23 cellular contexts compared by ENCODE assay signal in genomic region chr15:36050899-36051298, GRCh38.
A peak's percentile ranks its signal among the peaks of the same experiment; 100 is the strongest.
DNase-seq lines count a peak whose midpoint lies in the region; ATAC-seq, FAIRE-seq and TF ChIP-seq lines count a peak whose summit lies in the region.
"Had no signal": no experiment of that assay in that cellular context is flagged by ENCODE, and none has a peak within 500 bp of the region (broad histone marks: within the 10 kb centered on the region; RNA-seq: fewer than 3 reads in every experiment).

No MANE protein-coding gene starts in this region.

- H3F3A ChIP-seq in neural cell (ENCODE audit: insufficient read depth, low read length, poor library complexity, severe bottlenecking), result no peaks in the 10 kb centered on the region

- H2AFZ ChIP-seq in IMR-90 (replicated peaks; ENCODE audit: low read length, poor library complexity), result no peak overlapping the region
- no peak overlapping the region for H2AFZ ChIP-seq in neural cell (ENCODE audit: low read depth, low read length)

- no peak; the same call in 1 of the 2 replicates for ATAC-seq in IMR-90 (ENCODE audit: low read depth)
- ATAC-seq in foreskin keratinocyte, result no peak
- ATAC-seq in activated T-helper 17 cell treated with anti-CD3 and anti-CD28 coated beads, Interleukin-2, amount 50 U/mL, for 72 hours (replicated peaks), result no peak
- ATAC-seq in HG03095 (IDR thresholded peaks at IDR 0.05; ENCODE audit: unreplicated experiment), result no peak

- TF ChIP-seq RAD21 in IMR-90 (IDR thresholded peaks at IDR 0.05; ENCODE audit: low read length), result 0 out of 2 replicates have a peak, but pooled peaks have one; percentile 14
- TF ChIP-seq RAD21 in neural cell (conservative IDR thresholded peaks at IDR 0.05), result no peak

- no peak overlapping the region for H4K91ac ChIP-seq in IMR-90 (ENCODE audit: insufficient read depth, low read depth, low read length)

- no peaks in the 10 kb centered on the region for H3K4me1 ChIP-seq in IMR-90 (ENCODE audit: control insufficient read depth, insufficient read depth, low read length)
- H3K4me1 ChIP-seq in foreskin keratinocyte, result no peaks in the 10 kb centered on the region

- no peaks in the 10 kb centered on the region for H3K9me2 ChIP-seq in neural cell (ENCODE audit: insufficient read depth, low read length)

- H3K56ac ChIP-seq in IMR-90 (ENCODE audit: extremely low read depth, insufficient read depth, low read length), result no peak overlapping the region

- H3K27me3 Mint-ChIP-seq in activated T-helper 17 cell treated with anti-CD3 and anti-CD28 coated beads, Interleukin-2, amount 50 U/mL, for 72 hours, result no peaks in the 10 kb centered on the region
- H3K27me3 Mint-ChIP-seq: B cell; CD4-positive, CD25-positive, alpha-beta regulatory T cell had no signal

- WGBS in IMR-90 (ENCODE audit: extremely low coverage in 2 of 2, insufficient read length in 1 of 2), 2 experiments, result 60% methylated on average over 1 of the region's 1 CpG; no CpG with 5 or more reads in 1 of the 2 experiments

- DNase-seq in NCI-H2227 (lab: John Stamatoyannopoulos, UW; ENCODE audit: unreplicated experiment), result peak; percentile 5
- DNase-seq in NCI-H2227 treated with DMSO at 0.1 percent for 48 hours (lab: John Stamatoyannopoulos, UW), result no peak
- no peak for DNase-seq in IMR-90
- DNase-seq in foreskin keratinocyte, result no peak
- no peak for DNase-seq in urothelium cell line (ENCODE audit: low spot score)
- DNase-seq: 8988T; CD4-positive, CD25-positive, alpha-beta regulatory T cell; COR-L47; DMS153; Kasumi-1; MG63; NCI-H1092; NCI-H146; NCI-H2029 treated with DMSO at 0.1 percent for 48 hours; NCI-H510A treated with DMSO at 0.1 percent for 48 hours had no signal

- H3K79me2 ChIP-seq in neural cell (replicated peaks; ENCODE audit: insufficient read depth, low read length), result no peaks in the 10 kb centered on the region

- TF ChIP-seq POLR2A in IMR-90 (IDR thresholded peaks at IDR 0.05; ENCODE audit: low read depth, low read length), result no peak

- H2AK9ac ChIP-seq in IMR-90 (replicated peaks; ENCODE audit: low read depth, low read length, poor library complexity), result no peak overlapping the region

- H3K36me3 ChIP-seq in IMR-90 (ENCODE audit: control insufficient read depth, insufficient read depth, low read length) (no peaks in the 10 kb centered on the region), neural cell (ENCODE audit: insufficient read depth, low read length) (no peaks in the 10 kb centered on the region)
- H3K36me3 ChIP-seq: MG63 had no signal

- CTCF ChIA-PET in IMR-90 (lab: Yijun Ruan, JAX), result interaction anchor here (0.8 to 1.3 kb wide), 2 partner anchors 10 to 18 kb away, joined by 4 read pairs; no protein-coding TSS in a partner anchor

- dilution Hi-C loops in IMR-90 (cut with HindIII; ENCODE audit: low sequenced_read_pairs, unreplicated experiment), result no loop called here

- H3K18ac ChIP-seq in IMR-90 (ENCODE audit: low read depth, low read length), result no peak overlapping the region

- H2BK5ac ChIP-seq in IMR-90 (ENCODE audit: low read depth, low read length, poor library complexity, severe bottlenecking), result no peak overlapping the region

- H3K4me1 Mint-ChIP-seq in activated T-helper 17 cell treated with anti-CD3 and anti-CD28 coated beads, Interleukin-2, amount 50 U/mL, for 72 hours, result no peaks in the 10 kb centered on the region
- H3K4me1 Mint-ChIP-seq: B cell; CD4-positive, CD25-positive, alpha-beta regulatory T cell had no signal

- H3K4me3 ChIP-seq in IMR-90 (ENCODE audit: insufficient read depth, low read depth, low read length) (no peak overlapping the region), neural cell (ENCODE audit: low read length) (no peak overlapping the region)
- H3K4me3 ChIP-seq: MG63 had no signal

- no peak overlapping the region for H3K27ac Mint-ChIP-seq in activated T-helper 17 cell treated with anti-CD3 and anti-CD28 coated beads, Interleukin-2, amount 50 U/mL, for 72 hours
- H3K27ac Mint-ChIP-seq: B cell; CD4-positive, CD25-positive, alpha-beta regulatory T cell had no signal

- H3K9me3 ChIP-seq in IMR-90 (ENCODE audit: control insufficient read depth, insufficient read depth, low read length) (no peaks in the 10 kb centered on the region), neural cell (ENCODE audit: low read length) (no peaks in the 10 kb centered on the region)
- H3K9me3 ChIP-seq: MG63 had no signal

- no peak overlapping the region for H3K4me3 Mint-ChIP-seq in activated T-helper 17 cell treated with anti-CD3 and anti-CD28 coated beads, Interleukin-2, amount 50 U/mL, for 72 hours
- H3K4me3 Mint-ChIP-seq: B cell; CD4-positive, CD25-positive, alpha-beta regulatory T cell had no signal

- TF ChIP-seq EP300 in neural cell (conservative IDR thresholded peaks at IDR 0.05; ENCODE audit: poor library complexity, severe bottlenecking), result no peak

- H4K20me1 ChIP-seq in IMR-90 (ENCODE audit: insufficient read depth, low read length) (no peaks in the 10 kb centered on the region), neural cell (ENCODE audit: insufficient read depth) (no peaks in the 10 kb centered on the region)

- in situ Hi-C loops in IMR-90 (cut with MboI; ENCODE audit: low sequenced_read_pairs), result no loop called here

- no peak overlapping the region for H3K23ac ChIP-seq in IMR-90 (ENCODE audit: low read depth, low read length)

- no TSS peak for BruUV-seq in IMR-90 (replicated peaks; lab: Mats Ljungman, UMichigan)

- no peak overlapping the region for H2BK20ac ChIP-seq in IMR-90 (ENCODE audit: low read depth, low read length)

- H3K4me2 ChIP-seq in IMR-90 (ENCODE audit: low read depth, low read length) (no peak overlapping the region), neural cell (ENCODE audit: low read length) (no peak overlapping the region)

- no peak overlapping the region for H3K4ac ChIP-seq in IMR-90 (ENCODE audit: low read depth, low read length)

- no peak for FAIRE-seq in urothelium cell line (lab: Jason Lieb, UNC)
- FAIRE-seq: GM12892, GM18507, H54 had no signal

- H2BK15ac ChIP-seq in IMR-90 (ENCODE audit: low read depth, low read length), result no peak overlapping the region

- H3K27ac ChIP-seq in IMR-90 (ENCODE audit: insufficient read depth, low read length) (no peak overlapping the region), foreskin keratinocyte (no peak overlapping the region), neural cell (ENCODE audit: low read length) (no peak overlapping the region)
- H3K27ac ChIP-seq: HL-60 had no signal

- H3K27me3 ChIP-seq in IMR-90 (ENCODE audit: control insufficient read depth, insufficient read depth, low read length), result no peaks in the 10 kb centered on the region
- no peaks in the 10 kb centered on the region for H3K27me3 ChIP-seq in foreskin keratinocyte
- H3K27me3 ChIP-seq in neural cell (ENCODE audit: insufficient read depth, low read depth, low read length), result no peaks in the 10 kb centered on the region
- H3K27me3 ChIP-seq: MG63 had no signal

- H3K9me3 Mint-ChIP-seq in activated T-helper 17 cell treated with anti-CD3 and anti-CD28 coated beads, Interleukin-2, amount 50 U/mL, for 72 hours, result no peaks in the 10 kb centered on the region

- no peak overlapping the region for H4K5ac ChIP-seq in IMR-90 (ENCODE audit: low read depth, low read length)

- H3K9ac ChIP-seq in IMR-90 (ENCODE audit: low read depth, low read length) (no peak overlapping the region), neural cell (ENCODE audit: low read length) (no peak overlapping the region)

- H3K36me3 Mint-ChIP-seq in activated T-helper 17 cell treated with anti-CD3 and anti-CD28 coated beads, Interleukin-2, amount 50 U/mL, for 72 hours (ENCODE audit: low read depth), result no peaks in the 10 kb centered on the region
- H3K36me3 Mint-ChIP-seq: CD4-positive, CD25-positive, alpha-beta regulatory T cell had no signal

- H3K9me1 ChIP-seq in IMR-90 (ENCODE audit: insufficient read depth, low read length), result no peaks in the 10 kb centered on the region

- intact Hi-C loops in IMR-90 (cut with micrococcal nuclease), result no loop called here

- POLR2A ChIA-PET in IMR-90 (lab: Charles Lee; ENCODE audit: unreplicated experiment), result no interaction called here

- H2AK5ac ChIP-seq in IMR-90 (ENCODE audit: low read depth, low read length), result no peak overlapping the region

- no peak overlapping the region for H3K14ac ChIP-seq in IMR-90 (replicated peaks; ENCODE audit: low read depth, low read length)

- H4K8ac ChIP-seq in IMR-90 (ENCODE audit: low read depth in 2 of 2, low read length in 2 of 2), result no peak overlapping the region

- no peaks in the 10 kb centered on the region for H3K79me1 ChIP-seq in IMR-90 (ENCODE audit: low read depth in 1 of 2, low read length in 2 of 2)

- no peak overlapping the region for H2BK120ac ChIP-seq in IMR-90 (ENCODE audit: low read depth, low read length)

- TF ChIP-seq CTCF in IMR-90 (conservative IDR thresholded peaks at IDR 0.05; ENCODE audit: low read depth, low read length) (no peak), foreskin keratinocyte (conservative IDR thresholded peaks at IDR 0.05) (peak; percentile 6), neural cell (IDR thresholded peaks at IDR 0.05; ENCODE audit: poor library complexity, severe bottlenecking) (no peak)

TF ChIP-seq in IMR-90, 13 proteins besides CTCF, POLR2A, EP300 and RAD21 (continues in another document):
- TF ChIP-seq CEBPB (IDR thresholded peaks at IDR 0.05; ENCODE audit: low read depth, low read length) (no peak), BHLHE40 (IDR thresholded peaks at IDR 0.05; ENCODE audit: low read depth, low read length) (no peak), RFX5 (IDR thresholded peaks at IDR 0.05; ENCODE audit: low read depth, low read length) (no peak), SMC3 (IDR thresholded peaks at IDR 0.05; ENCODE audit: low read depth, low read length) (no peak), MAZ (IDR thresholded peaks at IDR 0.05; ENCODE audit: borderline replicate concordance, low read depth, low read length) (no peak)

TF ChIP-seq in neural cell, 6 proteins besides CTCF, POLR2A, EP300 and RAD21 (continues in another document):
- no peak for TF ChIP-seq TAF1 (IDR thresholded peaks at IDR 0.05; ENCODE audit: low read depth)
